33 cellular contexts compared by ENCODE assay signal in genomic region chr3:145395421-145395820, GRCh38.
"Had no signal": no experiment of that assay in that cellular context is flagged by ENCODE, and none has a peak within 500 bp of the region (broad histone marks: within the 10 kb centered on the region; RNA-seq: fewer than 3 reads in every experiment).

No MANE protein-coding gene starts in this region.

- H3K36me3 Mint-ChIP-seq: activated CD4-positive, alpha-beta memory T cell treated with anti-CD3 and anti-CD28 coated beads for 36 hours; activated naive CD4-positive, alpha-beta T cell treated with anti-CD3 and anti-CD28 coated beads, Interleukin-2, amount 50 U/mL, for 72 hours; activated naive CD8-positive, alpha-beta T cell treated with anti-CD3 and anti-CD28 coated beads for 36 hours; brain; T-cell had no signal

- DNase-seq: activated B cell treated with CpG ODN at 0.5 μM for 24 hours; activated CD4-positive, alpha-beta memory T cell treated with anti-CD3 and anti-CD28 coated beads for 36 hours; activated CD4-positive, alpha-beta T cell treated with anti-CD3 and anti-CD28 coated beads for 4 hours; activated CD4-positive, alpha-beta T cell treated with anti-CD3 and anti-CD28 coated beads, Interleukin-2, amount 10 ng/mL, durations not matched to agents 24 days and 14 days; activated CD4-positive, alpha-beta T cell treated with anti-CD3 and anti-CD28 coated beads, Interleukin-2, amount 50 U/mL, for 1 hour; activated CD4-positive, alpha-beta T cell treated with anti-CD3 and anti-CD28 coated beads, Interleukin-2, amount 50 U/mL, for 4 hours; activated CD4-positive, CD25-positive, alpha-beta regulatory T cell treated with anti-CD3 and anti-CD28 coated beads, Interleukin-2, amount 50 U/mL, for 72 hours; activated CD8-positive, alpha-beta memory T cell treated with anti-CD3 and anti-CD28 coated beads, Interleukin-2, amount 50 U/mL, for 4 hours; activated CD8-positive, alpha-beta T cell treated with anti-CD3 and anti-CD28 coated beads for 36 hours; activated effector memory CD4-positive, alpha-beta T cell treated with anti-CD3 and anti-CD28 coated beads, Interleukin-2, amount 50 U/mL, for 16 hours; activated gamma-delta T cell treated with Interleukin-2 at 50 U/mL for 16 hours; activated naive CD4-positive, alpha-beta T cell; activated naive CD4-positive, alpha-beta T cell treated with anti-CD3 and anti-CD28 coated beads for 36 hours; activated naive CD4-positive, alpha-beta T cell treated with anti-CD3 and anti-CD28 coated beads, Interleukin-2, amount 50 U/mL, for 16 hours; activated naive CD8-positive, alpha-beta T cell treated with anti-CD3 and anti-CD28 coated beads for 36 hours; activated T-cell treated with anti-CD3 and anti-CD28 coated beads for 4 hours; activated T-cell treated with anti-CD3 and anti-CD28 coated beads, Interleukin-2, amount 50 U/mL, for 1 hour; activated T-cell treated with anti-CD3 and anti-CD28 coated beads, Interleukin-2, amount 50 U/mL, for 4 hours; activated T-cell treated with anti-CD3 and anti-CD28 coated beads, Interleukin-2, amount 50 U/mL, for 72 hours; adrenal gland; amniotic stem cell; caudate nucleus; cerebellar nuclear complex; T-cell; T-helper 17 cell had no signal

- H3K27me3 Mint-ChIP-seq: activated B cell treated with CpG ODN at 0.5 μM for 24 hours; activated CD4-positive, alpha-beta memory T cell treated with anti-CD3 and anti-CD28 coated beads for 36 hours; activated CD4-positive, alpha-beta T cell treated with anti-CD3 and anti-CD28 coated beads, Interleukin-2, amount 10 ng/mL, durations not matched to agents 24 days and 14 days; activated CD8-positive, alpha-beta T cell treated with anti-CD3 and anti-CD28 coated beads for 36 hours; activated naive CD8-positive, alpha-beta T cell treated with anti-CD3 and anti-CD28 coated beads for 36 hours; activated T-helper 17 cell treated with anti-CD3 and anti-CD28 coated beads, Interleukin-2, amount 50 U/mL, for 72 hours; brain; central memory CD8-positive, alpha-beta T cell; T-cell; T-helper 17 cell had no signal

- ATAC-seq: activated CD8-positive, alpha-beta T cell treated with anti-CD3 and anti-CD28 coated beads for 36 hours; activated naive CD4-positive, alpha-beta T cell treated with anti-CD3 and anti-CD28 coated beads, Interleukin-2, amount 50 U/mL, for 72 hours; activated T-cell treated with anti-CD3 and anti-CD28 coated beads, Interleukin-2, amount 50 U/mL, for 4 hours; activated T-cell treated with anti-CD3 and anti-CD28 coated beads, Interleukin-2, amount 50 U/mL, for 72 hours; activated T-helper 17 cell treated with anti-CD3 and anti-CD28 coated beads, Interleukin-2, amount 50 U/mL, for 72 hours; T-cell; T-helper 17 cell had no signal

- H3K4me1 Mint-ChIP-seq: activated B cell treated with CpG ODN at 0.5 μM for 24 hours; activated CD4-positive, alpha-beta T cell treated with anti-CD3 and anti-CD28 coated beads, Interleukin-2, amount 10 ng/mL, durations not matched to agents 24 days and 14 days; activated naive CD8-positive, alpha-beta T cell treated with anti-CD3 and anti-CD28 coated beads for 36 hours; activated T-helper 17 cell treated with anti-CD3 and anti-CD28 coated beads, Interleukin-2, amount 50 U/mL, for 72 hours; brain; central memory CD8-positive, alpha-beta T cell; T-cell; T-helper 17 cell had no signal

- H3K9me3 Mint-ChIP-seq: activated CD4-positive, alpha-beta T cell treated with anti-CD3 and anti-CD28 coated beads, Interleukin-2, amount 10 ng/mL, durations not matched to agents 24 days and 14 days; activated T-helper 1 cell treated with anti-CD3 and anti-CD28 coated beads, Interleukin-12 subunit alpha, Interleukin-12 subunit beta, Interleukin-2, Interleukin-4 antibody, amounts not matched to agents 30 ng/mL and 10 ng/mL and 1 ng/mL, durations not matched to agents 14 hours and 24 hours and 36 hours; brain had no signal

- H3K4me3 ChIP-seq: adrenal gland, ascending aorta, cardiac muscle cell had no signal

- H3K36me3 ChIP-seq: adrenal gland, ascending aorta, cardiac muscle cell had no signal

- H3K27ac ChIP-seq: adrenal gland, ascending aorta, cardiac muscle cell, VCaP had no signal

- H3K27me3 ChIP-seq: adrenal gland, ascending aorta, cardiac muscle cell had no signal

- H3K9me3 ChIP-seq: adrenal gland, ascending aorta had no signal

- H3K27ac Mint-ChIP-seq: activated B cell treated with CpG ODN at 0.5 μM for 24 hours; activated CD4-positive, alpha-beta memory T cell treated with anti-CD3 and anti-CD28 coated beads for 36 hours; activated CD4-positive, alpha-beta T cell treated with anti-CD3 and anti-CD28 coated beads, Interleukin-2, amount 10 ng/mL, durations not matched to agents 24 days and 14 days; activated CD8-positive, alpha-beta T cell treated with anti-CD3 and anti-CD28 coated beads for 36 hours; activated naive CD4-positive, alpha-beta T cell treated with anti-CD3 and anti-CD28 coated beads for 36 hours; activated naive CD4-positive, alpha-beta T cell treated with anti-CD3 and anti-CD28 coated beads, Interleukin-2, amount 50 U/mL, for 72 hours; activated naive CD8-positive, alpha-beta T cell treated with anti-CD3 and anti-CD28 coated beads for 36 hours; activated T-cell treated with anti-CD3 and anti-CD28 coated beads, Interleukin-2, amount 50 U/mL, for 72 hours; activated T-helper 1 cell treated with anti-CD3 and anti-CD28 coated beads, Interleukin-12 subunit alpha, Interleukin-12 subunit beta, Interleukin-2, Interleukin-4 antibody, amounts not matched to agents 30 ng/mL and 10 ng/mL and 1 ng/mL, durations not matched to agents 14 hours and 24 hours and 36 hours; activated T-helper 17 cell treated with anti-CD3 and anti-CD28 coated beads, Interleukin-2, amount 50 U/mL, for 72 hours; brain; T-cell; T-helper 17 cell had no signal

- H3K4me1 ChIP-seq: adrenal gland, ascending aorta had no signal

- H3K4me3 Mint-ChIP-seq: activated B cell treated with CpG ODN at 0.5 μM for 24 hours; activated CD4-positive, alpha-beta memory T cell treated with anti-CD3 and anti-CD28 coated beads for 36 hours; activated CD4-positive, alpha-beta T cell treated with anti-CD3 and anti-CD28 coated beads, Interleukin-2, amount 10 ng/mL, durations not matched to agents 24 days and 14 days; activated CD8-positive, alpha-beta T cell treated with anti-CD3 and anti-CD28 coated beads for 36 hours; activated naive CD4-positive, alpha-beta T cell treated with anti-CD3 and anti-CD28 coated beads for 36 hours; activated naive CD8-positive, alpha-beta T cell treated with anti-CD3 and anti-CD28 coated beads for 36 hours; activated T-cell treated with anti-CD3 and anti-CD28 coated beads, Interleukin-2, amount 50 U/mL, for 4 hours; activated T-cell treated with anti-CD3 and anti-CD28 coated beads, Interleukin-2, amount 50 U/mL, for 72 hours; activated T-helper 1 cell treated with anti-CD3 and anti-CD28 coated beads, Interleukin-12 subunit alpha, Interleukin-12 subunit beta, Interleukin-2, Interleukin-4 antibody, amounts not matched to agents 30 ng/mL and 10 ng/mL and 1 ng/mL, durations not matched to agents 14 hours and 24 hours and 36 hours; activated T-helper 17 cell treated with anti-CD3 and anti-CD28 coated beads, Interleukin-2, amount 50 U/mL, for 72 hours; brain; central memory CD8-positive, alpha-beta T cell; T-cell; T-helper 17 cell had no signal
